Comparison of ENCODE assay signal across 19 cellular contexts in the genomic region with DNA sequence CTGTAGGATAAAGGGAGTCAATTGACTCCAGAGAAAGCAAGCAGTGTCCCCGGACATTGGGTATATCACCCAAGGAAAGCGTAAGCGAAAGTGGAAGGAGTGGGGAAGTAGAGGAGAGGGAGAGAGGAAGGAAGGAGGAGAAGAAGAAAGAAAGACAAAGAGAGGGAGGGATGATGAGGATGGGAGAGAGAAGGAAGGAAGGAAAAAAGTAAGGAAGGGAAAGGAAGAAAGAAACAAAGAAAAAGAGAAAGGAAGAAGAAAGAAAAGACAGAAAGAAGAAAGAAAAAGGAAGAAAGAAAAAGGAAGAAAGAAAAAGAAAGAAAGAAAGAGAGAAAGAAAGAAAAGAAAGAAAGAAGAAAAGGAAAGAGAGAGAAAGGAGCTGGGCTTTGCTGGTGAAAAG. TPM values are rescaled to one million over a fixed set of nuclear protein-coding genes. Genes with fewer than 3 reads are reported as not detected.
DNase-seq lines count a peak whose midpoint lies in the region; ATAC-seq, FAIRE-seq and TF ChIP-seq lines count a peak whose summit lies in the region.
"Had no signal": no experiment of that assay in that cellular context is flagged by ENCODE, and none has a peak within 500 bp of the region (broad histone marks: within the 10 kb centered on the region; RNA-seq: fewer than 3 reads in every experiment).

No MANE protein-coding gene starts in this region.

- RAD21 ChIA-PET in GM12878 (lab: Charles Lee; ENCODE audit: unreplicated experiment): interaction anchor here (1.4 to 11.9 kb wide), 3 partner anchors 7 to 29 kb away, joined by 4 to 285 read pairs (median 32); no protein-coding TSS in a partner anchor

- no peak overlapping the region for H3K4me3 ChIP-seq in GM12878
- H3K4me3 ChIP-seq in right lobe of liver: peak overlapping the region; percentile 19 to 33 (median 30)
- no peak overlapping the region for H3K4me3 ChIP-seq in small intestine (ENCODE audit: low read depth in 1 of 2, low read length in 2 of 2)

- no peaks in the 10 kb centered on the region for H3K9me3 Mint-ChIP-seq in stimulated activated effector memory CD8-positive, alpha-beta T cell treated with anti-CD3 and anti-CD28 coated beads, Interleukin-12 subunit alpha, Interleukin-12 subunit beta, amount 100 ng/mL, for 72 hours
- no peaks in the 10 kb centered on the region for H3K9me3 Mint-ChIP-seq in activated T-helper 1 cell treated with anti-CD3 and anti-CD28 coated beads, Interleukin-12 subunit alpha, Interleukin-12 subunit beta, Interleukin-2, Interleukin-4 antibody, amounts not matched to agents 30 ng/mL and 10 ng/mL and 1 ng/mL, durations not matched to agents 14 hours and 24 hours and 36 hours
- H3K9me3 Mint-ChIP-seq: CD14-positive monocyte had no signal

- H2AFZ ChIP-seq in GM12878 (ENCODE audit: control insufficient read depth, low read depth, low read length): no peak overlapping the region

- no peaks in the 10 kb centered on the region for H4K20me1 ChIP-seq in GM12878 (ENCODE audit: control insufficient read depth, insufficient read depth)

- DNase-seq in GM12878 (ENCODE audit: low read depth, low spot score) (no peak), right lobe of liver (no peak), small intestine (no peak), UCSD-AML1 (lab: John Stamatoyannopoulos, UW; ENCODE audit: unreplicated experiment) (no peak)
- DNase-seq in stimulated activated effector memory CD8-positive, alpha-beta T cell treated with anti-CD3 and anti-CD28 coated beads, Interleukin-12 subunit alpha, Interleukin-12 subunit beta, amount 100 ng/mL, for 72 hours (ENCODE audit: low spot score in 2 of 2): no peak
- DNase-seq in activated T-helper 1 cell treated with anti-CD3 and anti-CD28 coated beads, Interleukin-12 subunit alpha, Interleukin-12 subunit beta, Interleukin-2, Interleukin-4 antibody, amounts not matched to agents 30 ng/mL and 10 ng/mL and 1 ng/mL, durations not matched to agents 14 hours and 24 hours and 36 hours (ENCODE audit: low spot score): no peak
- DNase-seq: ACHN, DMS79 treated with DMSO at 0.1 percent for 48 hours, H7, KG1, MV-4-11, NCI-H1694 treated with DMSO at 0.1 percent for 48 hours, NCI-H748 treated with DMSO at 0.1 percent for 48 hours, OCI-M1, Right ventricle myocardium superior had no signal

- no peak for TF ChIP-seq EP300 in GM12878 (IDR thresholded peaks at IDR 0.05; ENCODE audit: borderline replicate concordance in 1 of 2, control insufficient read depth in 1 of 2, low read depth in 2 of 2, low read length in 2 of 2)

- H3K9ac ChIP-seq in GM12878 (ENCODE audit: control insufficient read depth, insufficient read depth, low read length): no peak overlapping the region

- FAIRE-seq in GM12878 (lab: Jason Lieb, UNC) (no peak), small intestine (lab: Jason Lieb, UNC) (no peak)

- in situ Hi-C loops in GM12878 (cut with MboI): loop anchor here (25.0 kb wide), 1 partner anchor 1177 kb away; no protein-coding TSS in a partner anchor

- H3K9me3 ChIP-seq in GM12878 (replicated peaks; ENCODE audit: control insufficient read depth, insufficient read depth, low read length) (no peaks in the 10 kb centered on the region; the same call in 2 of the 3 replicates), right lobe of liver (no peaks in the 10 kb centered on the region), small intestine (ENCODE audit: control insufficient read depth, low read depth) (no peaks in the 10 kb centered on the region)

- H3K27me3 ChIP-seq in GM12878 (replicated peaks in 1 of 2; ENCODE audit: control insufficient read depth in 2 of 2, insufficient read depth in 2 of 2, low read length in 1 of 2) (no peaks in the 10 kb centered on the region), right lobe of liver (no peaks in the 10 kb centered on the region), small intestine (ENCODE audit: control insufficient read depth in 2 of 2, insufficient read depth in 2 of 2, low read length in 2 of 2) (no peaks in the 10 kb centered on the region)

- no peak overlapping the region for H3K4me3 Mint-ChIP-seq in stimulated activated effector memory CD8-positive, alpha-beta T cell treated with anti-CD3 and anti-CD28 coated beads, Interleukin-12 subunit alpha, Interleukin-12 subunit beta, amount 100 ng/mL, for 72 hours
- H3K4me3 Mint-ChIP-seq in activated T-helper 1 cell treated with anti-CD3 and anti-CD28 coated beads, Interleukin-12 subunit alpha, Interleukin-12 subunit beta, Interleukin-2, Interleukin-4 antibody, amounts not matched to agents 30 ng/mL and 10 ng/mL and 1 ng/mL, durations not matched to agents 14 hours and 24 hours and 36 hours: no peak overlapping the region

- peaks cover 25% of the 10 kb centered on the region for H3K4me1 Mint-ChIP-seq in stimulated activated effector memory CD8-positive, alpha-beta T cell treated with anti-CD3 and anti-CD28 coated beads, Interleukin-12 subunit alpha, Interleukin-12 subunit beta, amount 100 ng/mL, for 72 hours
- H3K4me1 Mint-ChIP-seq in activated T-helper 1 cell treated with anti-CD3 and anti-CD28 coated beads, Interleukin-12 subunit alpha, Interleukin-12 subunit beta, Interleukin-2, Interleukin-4 antibody, amounts not matched to agents 30 ng/mL and 10 ng/mL and 1 ng/mL, durations not matched to agents 14 hours and 24 hours and 36 hours (ENCODE audit: low read depth): peaks cover 22% of the 10 kb centered on the region

- SMC1A ChIA-PET in GM12878 (lab: Charles Lee; ENCODE audit: uncharacterized antibody, unreplicated experiment): interaction anchor here (1.0 to 14.2 kb wide), 4 partner anchors 8 to 21 kb away, joined by 3 to 510 read pairs (median 116); no protein-coding TSS in a partner anchor

- POLR2A ChIA-PET in GM12878 (lab: Charles Lee): interaction anchor here (0.6 to 15.5 kb wide), 4 partner anchors 10 to 650 kb away, joined by 3 to 491 read pairs (median 5); no protein-coding TSS in a partner anchor

- CTCF ChIA-PET in GM12878 (lab: Yijun Ruan, JAX): interaction anchor here (1.0 to 13.5 kb wide), 3 partner anchors 15 to 201 kb away, joined by 3 to 655 read pairs (median 4); a partner anchor contains a TSS

- peak overlapping the region; percentile 46 for H3K27ac Mint-ChIP-seq in stimulated activated effector memory CD8-positive, alpha-beta T cell treated with anti-CD3 and anti-CD28 coated beads, Interleukin-12 subunit alpha, Interleukin-12 subunit beta, amount 100 ng/mL, for 72 hours
- H3K27ac Mint-ChIP-seq in activated T-helper 1 cell treated with anti-CD3 and anti-CD28 coated beads, Interleukin-12 subunit alpha, Interleukin-12 subunit beta, Interleukin-2, Interleukin-4 antibody, amounts not matched to agents 30 ng/mL and 10 ng/mL and 1 ng/mL, durations not matched to agents 14 hours and 24 hours and 36 hours: no peak overlapping the region

- 81% methylated on average over 3 of the region's 3 CpGs for WGBS in GM12878 (ENCODE audit: insufficient coverage, insufficient replicate concordance, low lambda C conversion rate, missing lambda C conversion rate)
- WGBS in right lobe of liver (ENCODE audit: insufficient coverage, low coverage, low lambda C conversion rate, missing lambda C conversion rate): 57% methylated on average over 3 of the region's 3 CpGs
- WGBS in small intestine, 3 donors: 68 to 74% (median 72%) methylated on average over 3 of the region's 3 CpGs

- peaks cover 15% of the 10 kb centered on the region for H3K27me3 Mint-ChIP-seq in activated T-helper 1 cell treated with anti-CD3 and anti-CD28 coated beads, Interleukin-12 subunit alpha, Interleukin-12 subunit beta, Interleukin-2, Interleukin-4 antibody, amounts not matched to agents 30 ng/mL and 10 ng/mL and 1 ng/mL, durations not matched to agents 14 hours and 24 hours and 36 hours (ENCODE audit: insufficient read depth)

- H3K36me3 Mint-ChIP-seq in stimulated activated effector memory CD8-positive, alpha-beta T cell treated with anti-CD3 and anti-CD28 coated beads, Interleukin-12 subunit alpha, Interleukin-12 subunit beta, amount 100 ng/mL, for 72 hours: no peaks in the 10 kb centered on the region
- no peaks in the 10 kb centered on the region for H3K36me3 Mint-ChIP-seq in activated T-helper 1 cell treated with anti-CD3 and anti-CD28 coated beads, Interleukin-12 subunit alpha, Interleukin-12 subunit beta, Interleukin-2, Interleukin-4 antibody, amounts not matched to agents 30 ng/mL and 10 ng/mL and 1 ng/mL, durations not matched to agents 14 hours and 24 hours and 36 hours (ENCODE audit: low read depth)
- H3K36me3 Mint-ChIP-seq: CD14-positive monocyte had no signal

- H3K79me2 ChIP-seq in GM12878 (ENCODE audit: control insufficient read depth, insufficient read depth, low read length): no peaks in the 10 kb centered on the region

- intact Hi-C loops in GM12878 (cut with micrococcal nuclease; ENCODE audit: unreplicated experiment): no loop called here
- intact Hi-C loops in right lobe of liver (cut with DNase I): no loop called here
- intact Hi-C loops in activated T-helper 1 cell treated with anti-CD3 and anti-CD28 coated beads, Interleukin-12 subunit alpha, Interleukin-12 subunit beta, Interleukin-2, Interleukin-4 antibody, amounts not matched to agents 30 ng/mL and 10 ng/mL and 1 ng/mL, durations not matched to agents 14 hours and 24 hours and 36 hours (cut with micrococcal nuclease): no loop called here

- H3K27ac ChIP-seq in VCaP (peak overlapping the region; percentile 42; the same call in 1 of the 2 replicates), GM12878 (ENCODE audit: control insufficient read depth, insufficient read depth) (no peak overlapping the region), right lobe of liver (peak overlapping the region; percentile 12 to 39 (median 30)), small intestine (ENCODE audit: low read depth in 1 of 2, low read length in 1 of 2) (no peak overlapping the region)

- TF ChIP-seq RAD21 in GM12878 (IDR thresholded peaks at IDR 0.05; ENCODE audit: insufficient read depth, low read depth, low read length): no peak

- ATAC-seq in GM12878 (no peak), right lobe of liver (no peak), HG03175 (IDR thresholded peaks at IDR 0.05; ENCODE audit: unreplicated experiment) (no peak)
- no peak for ATAC-seq in stimulated activated effector memory CD8-positive, alpha-beta T cell treated with anti-CD3 and anti-CD28 coated beads, Interleukin-12 subunit alpha, Interleukin-12 subunit beta, amount 100 ng/mL, for 72 hours

- no peak overlapping the region for H3K4me2 ChIP-seq in GM12878 (ENCODE audit: control insufficient read depth, insufficient read depth)

- H3K4me1 ChIP-seq in GM12878 (ENCODE audit: control insufficient read depth, insufficient read depth, low read length) (peaks cover 24% of the 10 kb centered on the region), right lobe of liver (peaks cover 0 to 31% (median 9%) of the 10 kb centered on the region in 4 donors), small intestine (ENCODE audit: control insufficient read depth in 2 of 2, insufficient read depth in 1 of 2, low read depth in 1 of 2, low read length in 1 of 2) (no peaks in the 10 kb centered on the region)

- no peak for TF ChIP-seq CTCF in VCaP (conservative IDR thresholded peaks at IDR 0.05)
- TF ChIP-seq CTCF in GM12878 (IDR thresholded peaks at IDR 0.05 in 2 of 3, conservative IDR thresholded peaks at IDR 0.05 in 1 of 3; ENCODE audit: control insufficient read depth in 2 of 3, extremely low read depth in 1 of 3, insufficient read depth in 1 of 3, low read depth in 3 of 3, low read length in 3 of 3): no peak
- no peak for TF ChIP-seq CTCF in right lobe of liver (IDR thresholded peaks at IDR 0.05)

- H3K36me3 ChIP-seq in GM12878 (ENCODE audit: control insufficient read depth in 2 of 2, insufficient read depth in 2 of 2, low read length in 1 of 2): no peaks in the 10 kb centered on the region; a peak in 1 of 4 replicates
- no peaks in the 10 kb centered on the region for H3K36me3 ChIP-seq in right lobe of liver
- H3K36me3 ChIP-seq in small intestine (ENCODE audit: control insufficient read depth in 2 of 2, insufficient read depth in 2 of 2, low read length in 2 of 2): no peaks in the 10 kb centered on the region

- no TSS peak for BruUV-seq in GM12878 (replicated peaks; lab: Mats Ljungman, UMichigan)

- TF ChIP-seq POLR2A in GM12878 (IDR thresholded peaks at IDR 0.05; ENCODE audit: low read depth, low read length) (no peak), right lobe of liver (IDR thresholded peaks at IDR 0.05) (no peak)

RNA-seq across cellular contexts. Expression of a gene that starts 0.8 kb away (rescaled TPM):
- total RNA-seq in GM12878 (2013; cell fraction: nucleolus; rRNA removed): 288 TPM in 2 replicates
- total RNA-seq in GM12878 (2014; rRNA removed) (3.2 and 6.0 TPM in 2 replicates), GM12878 (2014; rRNA removed; fragmentation: Illumina TruSeq; extraction: Trizol) (3.6 and 5.3 TPM in 2 replicates), GM12878 (2021) (3.7 and 4.4 TPM in 2 replicates), right lobe of liver (100 to 1,000 TPM in 1 of 6 experiments, 10 to 100 TPM in 5; 32.9 to 134 (median 61.0) TPM)
- polyA plus RNA-seq in GM12878 (2011; ENCODE audit: low read depth): 6.2 TPM
- polyA plus RNA-seq in GM12878 (2011; rRNA removed) (72.1 and 84.4 TPM in 2 replicates), GM12878 (2014; fragmentation: Illumina TruSeq; extraction: Trizol) (3.1 and 4.9 TPM in 2 replicates), GM12878 (2014; fragmentation: Nextera tagmentation; extraction: Ambion mirVana) (10 to 100 TPM; 10.6 to 11.1 TPM), GM12878 (2014; rRNA removed) (3.7 and 5.7 TPM in 2 replicates), GM12878 (2016; fragmentation: Nextera tagmentation; extraction: Ambion mirVana) (1 to 10 TPM; 7.7 TPM), small intestine (10 to 100 TPM in 1 of 3 donors, 1 to 10 TPM in 2; 2.9 to 17.0 (median 4.2) TPM)
- polyA plus RNA-seq in GM12878 (2011; cell fraction: cytosol; rRNA removed): 43.3 and 48.4 TPM in 2 replicates
- 95.4 and 157 TPM in 2 replicates for polyA plus RNA-seq in GM12878 (2011; cell fraction: nucleus; rRNA removed)
- 12.3 and 19.0 TPM in 2 replicates for polyA plus RNA-seq in GM12878 (2012)
- polyA minus RNA-seq in GM12878 (2011; rRNA and poly(A)+ RNA removed): 93.0 and 115 TPM in 2 replicates
- 16.8 and 21.7 TPM in 2 replicates for polyA minus RNA-seq in GM12878 (2011; cell fraction: cytosol; rRNA and poly(A)+ RNA removed)
- 63.7 and 75.3 TPM in 2 replicates for polyA minus RNA-seq in GM12878 (2011; cell fraction: nucleus; rRNA and poly(A)+ RNA removed)
- total RNA-seq in activated T-helper 1 cell treated with anti-CD3 and anti-CD28 coated beads, Interleukin-12 subunit alpha, Interleukin-12 subunit beta, Interleukin-2, Interleukin-4 antibody, amounts not matched to agents 30 ng/mL and 10 ng/mL and 1 ng/mL, durations not matched to agents 14 hours and 24 hours and 36 hours: not detected in 2 replicates
- total RNA-seq: H7, NCI-H460 had no signal
- polyA plus RNA-seq: CD14-positive monocyte had no signal

RNA-seq across cellular contexts. Expression of a gene that starts 27.7 kb away (rescaled TPM):
- 50.4 and 53.6 TPM in 2 replicates for total RNA-seq in GM12878 (2013; cell fraction: nucleolus; rRNA removed)
- total RNA-seq in GM12878 (2014; rRNA removed) (2.9 and 3.3 TPM in 2 replicates), GM12878 (2014; rRNA removed; fragmentation: Illumina TruSeq; extraction: Trizol) (2.5 and 2.9 TPM in 2 replicates), GM12878 (2021) (3.6 and 3.8 TPM in 2 replicates), right lobe of liver (10 to 100 TPM; 24.6 to 64.3 (median 52.6) TPM)
- 6.6 TPM for polyA plus RNA-seq in GM12878 (2011; ENCODE audit: low read depth)
- polyA plus RNA-seq in GM12878 (2011; rRNA removed) (23.9 and 33.2 TPM in 2 replicates), GM12878 (2014; fragmentation: Illumina TruSeq; extraction: Trizol) (1.9 and 3.1 TPM in 2 replicates), GM12878 (2014; fragmentation: Nextera tagmentation; extraction: Ambion mirVana) (1 to 10 TPM; 1.4 to 1.5 TPM), GM12878 (2014; rRNA removed) (2.7 and 4.0 TPM in 2 replicates), GM12878 (2016; fragmentation: Nextera tagmentation; extraction: Ambion mirVana) (1 to 10 TPM; 5.1 to 7.0 TPM), small intestine (10 to 100 TPM; 12.1 to 33.2 (median 31.3) TPM)
- 34.3 and 46.6 TPM in 2 replicates for polyA plus RNA-seq in GM12878 (2011; cell fraction: cytosol; rRNA removed)
- polyA plus RNA-seq in GM12878 (2011; cell fraction: nucleus; rRNA removed): 19.4 and 22.2 TPM in 2 replicates
- 5.2 and 7.6 TPM in 2 replicates for polyA plus RNA-seq in GM12878 (2012)
- polyA minus RNA-seq in GM12878 (2011; rRNA and poly(A)+ RNA removed): 47.7 and 52.5 TPM in 2 replicates
- 9.2 and 12.8 TPM in 2 replicates for polyA minus RNA-seq in GM12878 (2011; cell fraction: cytosol; rRNA and poly(A)+ RNA removed)
- 19.8 and 21.2 TPM in 2 replicates for polyA minus RNA-seq in GM12878 (2011; cell fraction: nucleus; rRNA and poly(A)+ RNA removed)
- total RNA-seq in activated T-helper 1 cell treated with anti-CD3 and anti-CD28 coated beads, Interleukin-12 subunit alpha, Interleukin-12 subunit beta, Interleukin-2, Interleukin-4 antibody, amounts not matched to agents 30 ng/mL and 10 ng/mL and 1 ng/mL, durations not matched to agents 14 hours and 24 hours and 36 hours: 9.2 and 10.1 TPM in 2 replicates

Comparison
In these comparisons a context has a peak if more than half of its experiments do, and no peak if none do; other contexts are left out.
1. H3K27ac ChIP-seq: peak in VCaP (single experiment) and right lobe of liver (3 of 3); none in GM12878 (single experiment) and small intestine (0 of 2).
2. H3K4me3 ChIP-seq: peak in right lobe of liver (3 of 3); none in GM12878 (single experiment) and small intestine (0 of 2).